ENCODE assay signal across 30 cellular contexts in genomic region chr2:209965723-209966122, GRCh38.
"Had no signal": no experiment of that assay in that cellular context is flagged by ENCODE, and none has a peak within 500 bp of the region (broad histone marks: within the 10 kb centered on the region; RNA-seq: fewer than 3 reads in every experiment).

No MANE protein-coding gene starts in this region.

- H3K9ac ChIP-seq: KMS-11 had no signal

- DNase-seq: activated CD4-positive, alpha-beta memory T cell treated with anti-CD3 and anti-CD28 coated beads, Interleukin-2, amount 10 ng/mL, durations not matched to agents 7 days and 5 days; activated CD4-positive, alpha-beta T cell treated with anti-CD3 and anti-CD28 coated beads for 1 hour; activated CD4-positive, alpha-beta T cell treated with anti-CD3 and anti-CD28 coated beads for 48 hours; activated CD4-positive, CD25-positive, alpha-beta regulatory T cell; activated CD8-positive, alpha-beta memory T cell treated with anti-CD3 and anti-CD28 coated beads for 24 hours; activated CD8-positive, alpha-beta memory T cell treated with anti-CD3 and anti-CD28 coated beads, Interleukin-2, amount 10 ng/mL, durations not matched to agents 7 days and 5 days; activated CD8-positive, alpha-beta memory T cell treated with anti-CD3 and anti-CD28 coated beads, Interleukin-2, amount 50 U/mL, for 48 hours; activated effector memory CD4-positive, alpha-beta T cell treated with Interleukin-2 at 50 U/mL for 16 hours; activated naive CD4-positive, alpha-beta T cell treated with anti-CD3 and anti-CD28 coated beads, Interleukin-2, amount 10 ng/mL, durations not matched to agents 7 days and 5 days; activated naive CD8-positive, alpha-beta T cell treated with anti-CD3 and anti-CD28 coated beads for 36 hours; activated T-cell treated with anti-CD3 and anti-CD28 coated beads, Interleukin-2, amount 50 U/mL, for 48 hours; amygdala; cerebellar nuclear complex; NCI-H1105 treated with DMSO at 0.1 percent for 48 hours; NCI-H1436; NCI-H1694 treated with DMSO at 0.1 percent for 48 hours; NCI-H2029; NCI-H345; NCI-H524 treated with DMSO at 0.1 percent for 48 hours; PC-3; Peyer's patch; Right ventricle myocardium superior; RPMI8226; SW 1271; T-helper 1 cell; T-helper 2 cell; T-helper 9 cell had no signal

- H3K27ac ChIP-seq: ascending aorta, KMS-11, Peyer's patch, VCaP had no signal

- H3K4me2 ChIP-seq: KMS-11 had no signal

- H3K4me3 ChIP-seq: ascending aorta, Peyer's patch had no signal

- H3K4me1 ChIP-seq: ascending aorta, Peyer's patch had no signal

- H3K36me3 ChIP-seq: ascending aorta, Peyer's patch had no signal

- H3K9me3 ChIP-seq: ascending aorta, Peyer's patch had no signal

- H3K4me3 Mint-ChIP-seq: activated CD4-positive, alpha-beta memory T cell treated with anti-CD3 and anti-CD28 coated beads, Interleukin-2, amount 10 ng/mL, durations not matched to agents 7 days and 5 days; activated CD8-positive, alpha-beta memory T cell treated with anti-CD3 and anti-CD28 coated beads, Interleukin-2, amount 10 ng/mL, durations not matched to agents 7 days and 5 days; activated naive CD4-positive, alpha-beta T cell treated with anti-CD3 and anti-CD28 coated beads, Interleukin-2, amount 10 ng/mL, durations not matched to agents 7 days and 5 days; activated naive CD8-positive, alpha-beta T cell treated with anti-CD3 and anti-CD28 coated beads for 36 hours had no signal

- H3K4me1 Mint-ChIP-seq: activated CD4-positive, alpha-beta memory T cell treated with anti-CD3 and anti-CD28 coated beads, Interleukin-2, amount 10 ng/mL, durations not matched to agents 7 days and 5 days; activated CD8-positive, alpha-beta memory T cell treated with anti-CD3 and anti-CD28 coated beads, Interleukin-2, amount 10 ng/mL, durations not matched to agents 7 days and 5 days; activated naive CD4-positive, alpha-beta T cell treated with anti-CD3 and anti-CD28 coated beads, Interleukin-2, amount 10 ng/mL, durations not matched to agents 7 days and 5 days; activated naive CD8-positive, alpha-beta T cell treated with anti-CD3 and anti-CD28 coated beads for 36 hours had no signal

- H3K27me3 ChIP-seq: ascending aorta, Peyer's patch had no signal

- H3K27ac Mint-ChIP-seq: activated CD4-positive, alpha-beta memory T cell treated with anti-CD3 and anti-CD28 coated beads, Interleukin-2, amount 10 ng/mL, durations not matched to agents 7 days and 5 days; activated CD8-positive, alpha-beta memory T cell treated with anti-CD3 and anti-CD28 coated beads, Interleukin-2, amount 10 ng/mL, durations not matched to agents 7 days and 5 days; activated naive CD4-positive, alpha-beta T cell treated with anti-CD3 and anti-CD28 coated beads, Interleukin-2, amount 10 ng/mL, durations not matched to agents 7 days and 5 days; activated naive CD8-positive, alpha-beta T cell treated with anti-CD3 and anti-CD28 coated beads for 36 hours had no signal

- H3K36me3 Mint-ChIP-seq: activated CD8-positive, alpha-beta memory T cell treated with anti-CD3 and anti-CD28 coated beads, Interleukin-2, amount 10 ng/mL, durations not matched to agents 7 days and 5 days; activated naive CD4-positive, alpha-beta T cell treated with anti-CD3 and anti-CD28 coated beads, Interleukin-2, amount 10 ng/mL, durations not matched to agents 7 days and 5 days; activated naive CD8-positive, alpha-beta T cell treated with anti-CD3 and anti-CD28 coated beads for 36 hours had no signal

- H3K9me3 Mint-ChIP-seq: activated CD4-positive, alpha-beta memory T cell treated with anti-CD3 and anti-CD28 coated beads, Interleukin-2, amount 10 ng/mL, durations not matched to agents 7 days and 5 days; activated naive CD4-positive, alpha-beta T cell treated with anti-CD3 and anti-CD28 coated beads, Interleukin-2, amount 10 ng/mL, durations not matched to agents 7 days and 5 days; activated naive CD8-positive, alpha-beta T cell treated with anti-CD3 and anti-CD28 coated beads for 36 hours had no signal
